8 cellular contexts compared by ENCODE assay signal in the genomic region with DNA sequence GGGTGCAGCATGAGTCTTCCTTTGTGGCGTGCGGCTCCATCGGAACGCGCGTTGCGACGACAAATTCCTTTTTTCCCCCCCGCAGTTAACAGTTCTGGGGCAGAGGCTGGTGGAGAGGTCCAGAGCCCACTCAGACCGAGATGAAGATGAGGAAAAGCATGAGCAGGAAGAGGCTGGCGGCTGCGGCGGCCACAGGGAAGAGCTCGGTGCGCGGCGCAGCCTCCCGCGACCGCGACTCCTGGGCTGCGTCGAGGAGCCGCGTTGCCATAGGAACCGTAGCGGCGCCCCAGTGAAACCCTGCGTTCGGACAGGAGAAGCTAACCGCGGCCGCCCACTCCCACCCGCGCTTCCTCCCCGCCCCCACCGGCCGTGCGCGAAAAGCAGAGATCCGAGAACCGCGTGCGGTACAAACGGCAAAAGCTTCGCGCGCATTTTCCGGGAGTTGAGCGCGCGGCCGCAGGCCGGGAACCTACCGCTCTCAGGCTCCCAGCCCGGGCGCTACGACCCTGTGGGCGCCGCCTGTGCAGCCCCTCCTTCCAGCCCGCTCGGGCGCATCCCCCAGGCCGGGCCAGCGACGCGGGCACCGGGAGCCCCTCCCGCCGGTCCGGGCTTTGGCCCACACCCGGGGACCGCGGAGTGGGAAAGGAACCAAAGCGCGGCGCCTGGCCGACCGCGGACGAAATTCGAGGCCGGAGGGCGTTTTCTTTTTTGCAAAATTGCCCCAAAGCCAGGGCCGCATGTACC.
DNase-seq lines count a peak whose midpoint lies in the region; ATAC-seq, FAIRE-seq and TF ChIP-seq lines count a peak whose summit lies in the region.

No MANE protein-coding gene starts in this region.

- no peak for TF ChIP-seq CTCF in astrocyte of the cerebellum (IDR thresholded peaks at IDR 0.05; ENCODE audit: low read depth, low read length, missing control alignments)
- no peak for TF ChIP-seq CTCF in D721Med (IDR thresholded peaks at IDR 0.05; ENCODE audit: insufficient read depth, missing control alignments)

- in situ Hi-C loops in astrocyte of the cerebellum (cut with HindIII; ENCODE audit: low sequenced_read_pairs) = no loop called here

- peak overlapping the region; percentile 40 for H3K4me3 ChIP-seq in astrocyte of the cerebellum (ENCODE audit: low read depth, low read length)

- DNase-seq in Ammon's horn (ENCODE audit: low spot score) (peak; percentile 45), astrocyte of the cerebellum (ENCODE audit: low read depth) (no peak), left kidney (ENCODE audit: low read depth, low spot score) (peak; percentile 73), activated gamma-delta T cell treated with Interleukin-2 at 50 U/mL for 16 hours (no peak), NCI-H1048 (lab: John Stamatoyannopoulos, UW) (no peak), D721Med (ENCODE audit: insufficient read length, low spot score) (no peak)
- peak; percentile 25 to 43 for DNase-seq in stimulated activated CD8-positive, alpha-beta memory T cell treated with anti-CD3 and anti-CD28 coated beads, Interleukin-15, amount 100 ng/mL, for 48 hours (ENCODE audit: low read depth in 2 of 2)

- ATAC-seq in HG03432 (IDR thresholded peaks at IDR 0.05; ENCODE audit: unreplicated experiment) = peak; percentile 32

- no peak for FAIRE-seq in D721Med (lab: Jason Lieb, UNC)

Comparison
In these comparisons a context has a peak if more than half of its experiments do, and no peak if none do; other contexts are left out.
1. DNase-seq: peak in Ammon's horn (single experiment), left kidney (single experiment) and stimulated activated CD8-positive, alpha-beta memory T cell treated with anti-CD3 and anti-CD28 coated beads, Interleukin-15, amount 100 ng/mL, for 48 hours (2 of 2); none in astrocyte of the cerebellum (single experiment), activated gamma-delta T cell treated with Interleukin-2 at 50 U/mL for 16 hours (single experiment), NCI-H1048 (single experiment) and D721Med (single experiment).